In the genomic region with DNA sequence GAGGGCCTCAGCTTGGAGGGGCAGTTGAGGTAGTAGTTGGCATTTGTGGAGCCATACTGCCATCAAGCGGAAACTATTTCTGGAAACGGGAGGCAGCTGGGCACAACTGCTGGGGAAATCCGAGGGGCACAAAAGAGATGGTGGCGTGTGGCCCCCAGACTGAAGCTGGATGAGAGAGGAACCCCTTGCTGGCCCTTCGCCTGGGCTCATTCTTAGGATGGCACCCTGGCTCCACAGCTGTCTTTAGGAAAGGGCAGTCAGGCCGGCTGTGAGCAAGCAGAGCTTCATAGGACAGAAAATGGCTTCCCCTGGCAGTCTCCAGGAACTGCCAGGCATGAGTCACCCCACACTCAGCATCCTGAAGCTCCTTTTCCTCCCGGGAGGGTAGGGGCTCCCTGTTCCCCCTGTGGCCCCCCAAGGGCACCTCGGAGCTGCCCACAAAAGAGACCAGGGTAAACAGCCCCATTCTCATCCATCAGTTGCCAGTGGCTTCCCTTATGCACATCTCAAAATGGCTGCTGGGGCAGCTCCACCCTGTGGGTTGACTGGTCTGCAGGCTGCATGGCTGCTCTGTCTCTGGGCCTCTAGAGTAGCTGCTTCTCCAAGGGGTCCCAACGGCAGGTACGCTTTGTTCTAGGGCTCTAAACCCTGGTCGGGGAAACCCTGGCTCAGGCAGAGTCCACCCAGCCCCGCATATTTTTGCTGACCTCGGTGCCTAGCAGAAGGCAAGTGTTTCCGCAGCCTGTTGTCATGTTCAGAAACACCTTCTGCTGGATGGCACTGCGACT, we compare ENCODE assay signal across 1 cellular context.
TF ChIP-seq lines count a peak whose summit lies in the region.

No MANE protein-coding gene starts in this region.

TF ChIP-seq in IMR-90, 13 proteins besides CTCF, POLR2A, EP300 and RAD21 (continued from another document):
- TF ChIP-seq MXI1 (IDR thresholded peaks at IDR 0.05; ENCODE audit: borderline replicate concordance, low read depth, low read length): no peak
- no peak for TF ChIP-seq MAZ (IDR thresholded peaks at IDR 0.05; ENCODE audit: borderline replicate concordance, low read depth, low read length)
- TF ChIP-seq RFX5 (IDR thresholded peaks at IDR 0.05; ENCODE audit: low read depth, low read length): no peak
- no peak for TF ChIP-seq SMC3 (IDR thresholded peaks at IDR 0.05; ENCODE audit: low read depth, low read length)
- no peak for TF ChIP-seq CEBPB (IDR thresholded peaks at IDR 0.05; ENCODE audit: low read depth, low read length)
- TF ChIP-seq NFE2L2 (IDR thresholded peaks at IDR 0.05; ENCODE audit: low read depth, low read length): no peak
- TF ChIP-seq RCOR1 (IDR thresholded peaks at IDR 0.05; ENCODE audit: insufficient replicate concordance, low read length): no peak
- TF ChIP-seq, protein P1, sequence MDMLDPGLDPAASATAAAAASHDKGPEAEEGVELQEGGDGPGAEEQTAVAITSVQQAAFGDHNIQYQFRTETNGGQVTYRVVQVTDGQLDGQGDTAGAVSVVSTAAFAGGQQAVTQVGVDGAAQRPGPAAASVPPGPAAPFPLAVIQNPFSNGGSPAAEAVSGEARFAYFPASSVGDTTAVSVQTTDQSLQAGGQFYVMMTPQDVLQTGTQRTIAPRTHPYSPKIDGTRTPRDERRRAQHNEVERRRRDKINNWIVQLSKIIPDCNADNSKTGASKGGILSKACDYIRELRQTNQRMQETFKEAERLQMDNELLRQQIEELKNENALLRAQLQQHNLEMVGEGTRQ (IDR thresholded peaks at IDR 0.05; ENCODE audit: low read depth, low read length): no peak
